ENCODE assay signal across 11 cellular contexts in the genomic region with DNA sequence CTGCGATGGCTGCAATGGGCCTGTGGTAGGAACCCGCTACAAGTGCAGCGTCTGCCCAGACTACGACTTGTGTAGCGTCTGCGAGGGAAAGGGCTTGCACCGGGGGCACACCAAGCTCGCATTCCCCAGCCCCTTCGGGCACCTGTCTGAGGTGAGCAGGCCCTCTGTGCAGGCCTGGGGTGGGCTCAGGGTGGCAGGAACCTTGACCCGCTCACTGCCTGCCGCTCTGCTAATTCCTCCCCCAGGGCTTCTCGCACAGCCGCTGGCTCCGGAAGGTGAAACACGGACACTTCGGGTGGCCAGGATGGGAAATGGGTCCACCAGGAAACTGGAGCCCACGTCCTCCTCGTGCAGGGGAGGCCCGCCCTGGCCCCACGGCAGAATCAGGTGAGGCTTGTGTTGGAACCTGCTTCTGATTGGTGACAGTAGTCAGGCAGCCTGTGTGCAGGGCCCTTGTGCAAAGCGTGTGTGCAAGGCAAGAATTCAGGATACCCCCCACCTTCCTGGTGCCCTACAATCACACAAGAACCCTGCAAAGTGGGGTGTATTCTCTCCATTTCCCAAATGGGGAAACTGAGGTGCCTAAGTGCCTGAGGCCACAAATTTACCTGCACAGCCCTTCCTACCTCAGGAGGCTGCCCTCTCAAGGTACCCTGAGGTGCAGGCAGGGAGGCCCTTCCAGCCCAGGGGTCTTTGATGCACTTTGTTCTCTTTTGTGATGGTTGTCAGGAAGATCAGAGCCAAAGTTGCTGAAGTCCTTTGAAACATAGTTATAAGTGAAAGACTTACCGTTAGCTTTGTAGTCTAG. TPM values are rescaled to one million over a fixed set of nuclear protein-coding genes. Genes with fewer than 3 reads are reported as not detected.
DNase-seq lines count a peak whose midpoint lies in the region; TF ChIP-seq lines count a peak whose summit lies in the region.
"Had no signal": no experiment of that assay in that cellular context is flagged by ENCODE, and none has a peak within 500 bp of the region (broad histone marks: within the 10 kb centered on the region; RNA-seq: fewer than 3 reads in every experiment).

No MANE protein-coding gene starts in this region.

- no peak overlapping the region for H3K27ac ChIP-seq in caudate nucleus (ENCODE audit: low read depth, low read length)

- H3K36me3 Mint-ChIP-seq in osteocyte (ENCODE audit: unreplicated experiment) = peaks cover 54% of the 10 kb centered on the region

- no peak for TF ChIP-seq CTCF in cardiac fibroblast (IDR thresholded peaks at IDR 0.05; ENCODE audit: low read depth, low read length)
- no peak for TF ChIP-seq CTCF in osteocyte (IDR thresholded peaks at IDR 0.05)

- no peak overlapping the region for H3K27ac Mint-ChIP-seq in osteocyte (ENCODE audit: unreplicated experiment)

- no peaks in the 10 kb centered on the region for H3K27me3 ChIP-seq in H7 (ENCODE audit: control insufficient read depth, insufficient read depth, low read length)

- H3K27me3 Mint-ChIP-seq in osteocyte (ENCODE audit: unreplicated experiment) = no peaks in the 10 kb centered on the region

- H3K36me3 ChIP-seq in H7 (replicated peaks; ENCODE audit: control insufficient read depth, insufficient read depth, low read length) = peaks cover 36% of the 10 kb centered on the region

- DNase-seq in H7 (peak; percentile 22), cardiac fibroblast (ENCODE audit: low read depth in 2 of 2) (no peak), osteocyte (ENCODE audit: extremely low spot score, unreplicated experiment) (no peak), caudate nucleus (lab: John Stamatoyannopoulos, UW) (no peak), pons (ENCODE audit: low spot score) (no peak), NOMO-1 (lab: John Stamatoyannopoulos, UW; ENCODE audit: unreplicated experiment in 2 of 2) (no peak)
- DNase-seq: activated T-cell treated with anti-CD3 and anti-CD28 coated beads, Interleukin-2, amount 50 U/mL, for 1 hour; NCI-H187; stimulated activated naive CD4-positive, alpha-beta T cell treated with Interleukin-2 at 50 U/mL for 16 hours; T-helper 9 cell had no signal

- H3K4me3 ChIP-seq in H7 (ENCODE audit: insufficient read depth, low read depth, low read length) (no peak overlapping the region), cardiac fibroblast (replicated peaks in 1 of 2; ENCODE audit: low read depth in 2 of 2, low read length in 2 of 2) (peak overlapping the region; percentile 85 to 91)

- H3K9me3 Mint-ChIP-seq in osteocyte (ENCODE audit: unreplicated experiment) = no peaks in the 10 kb centered on the region

- H3K4me1 Mint-ChIP-seq in osteocyte (ENCODE audit: unreplicated experiment) = peaks cover 46% of the 10 kb centered on the region

- H3K4me3 Mint-ChIP-seq in osteocyte (ENCODE audit: unreplicated experiment) = peak overlapping the region; percentile 14

RNA-seq across cellular contexts. Expression of gene SQSTM1, which starts 3.4 kb away (rescaled TPM):
- 161 and 184 TPM in 2 replicates for total RNA-seq in H7 (2014; rRNA removed; shearing (Covaris generic))
- 447 and 458 TPM in 2 replicates for total RNA-seq in osteocyte

RNA-seq across cellular contexts. Expression of gene MGAT4B, which starts 17.5 kb away (rescaled TPM):
- 131 and 148 TPM in 2 replicates for total RNA-seq in H7 (2014; rRNA removed; shearing (Covaris generic))
- 185 and 198 TPM in 2 replicates for total RNA-seq in osteocyte

RNA-seq across cellular contexts. Expression of gene LTC4S, which starts 30.4 kb away (rescaled TPM):
- total RNA-seq in H7 (2014; rRNA removed; shearing (Covaris generic)) = 0.67 and 5.1 TPM in 2 replicates
- 1.1 and 2.4 TPM in 2 replicates for total RNA-seq in osteocyte
- total RNA-seq: HT1080 had no signal

RNA-seq across cellular contexts. Expression of gene MRNIP, which starts 34.5 kb away (rescaled TPM):
- 34.7 and 56.2 TPM in 2 replicates for total RNA-seq in H7 (2014; rRNA removed; shearing (Covaris generic))
- 25.8 and 27.6 TPM in 2 replicates for total RNA-seq in osteocyte
